ENCODE assay signal across 26 cellular contexts in genomic region chr2:29450823-29451222, GRCh38.
DNase-seq lines count a peak whose midpoint lies in the region; ATAC-seq and TF ChIP-seq lines count a peak whose summit lies in the region.
"Had no signal": no experiment of that assay in that cellular context is flagged by ENCODE, and none has a peak within 500 bp of the region (broad histone marks: within the 10 kb centered on the region; RNA-seq: fewer than 3 reads in every experiment).

No MANE protein-coding gene starts in this region.

- H3K9me2 ChIP-seq in GM23338 (ENCODE audit: insufficient read depth) = no peaks in the 10 kb centered on the region

- H3K4me1 Mint-ChIP-seq in GM23338 (peaks cover 29% of the 10 kb centered on the region), type B pancreatic cell (ENCODE audit: unreplicated experiment) (peaks cover 40% of the 10 kb centered on the region)

- H4K20me1 ChIP-seq in BLaER1 treated with 17β-estradiol and CSF1 and Interleukin-3, amounts not matched to agents 10 nM and 100 nM = no peaks in the 10 kb centered on the region
- H4K20me1 ChIP-seq in GM23338 (replicated peaks; ENCODE audit: insufficient read depth) = no peaks in the 10 kb centered on the region

- H3K4me3 Mint-ChIP-seq in GM23338 = no peak overlapping the region
- H3K4me3 Mint-ChIP-seq in type B pancreatic cell = no peak overlapping the region
- H3K4me3 Mint-ChIP-seq: activated CD4-positive, alpha-beta memory T cell treated with anti-CD3 and anti-CD28 coated beads for 36 hours; activated T-helper 1 cell treated with anti-CD3 and anti-CD28 coated beads, Interleukin-12 subunit alpha, Interleukin-12 subunit beta, Interleukin-2, Interleukin-4 antibody, amounts not matched to agents 30 ng/mL and 10 ng/mL and 1 ng/mL, durations not matched to agents 14 hours and 24 hours and 36 hours; dendritic cell treated with granulocyte-macrophage colony-stimulating factor and Interleukin-4, amounts not matched to agents 40 ng/mL and 50 ng/mL, for 4 days; natural killer cell treated with Interleukin-12 subunit alpha and Interleukin-12 subunit beta and Interleukin-15 and Interleukin-18, amount 100 ng/mL, for 72 hours; stimulated activated naive CD8-positive, alpha-beta T cell treated with anti-CD3 and anti-CD28 coated beads, Interleukin-15, Interleukin-2, amounts not matched to agents 100 ng/mL and 50 ng/mL, for 24 hours had no signal

- H3K27ac ChIP-seq in BLaER1 treated with 17β-estradiol and CSF1 and Interleukin-3, amounts not matched to agents 10 nM and 100 nM = no peak overlapping the region
- no peak overlapping the region for H3K27ac ChIP-seq in GM23338 (ENCODE audit: low read depth)
- H3K27ac ChIP-seq: body of pancreas, KMS-11, thoracic aorta, uterus had no signal

- no peaks in the 10 kb centered on the region; the same call in 2 of the 3 replicates for H3K9me3 Mint-ChIP-seq in GM23338
- H3K9me3 Mint-ChIP-seq in type B pancreatic cell = no peaks in the 10 kb centered on the region
- H3K9me3 Mint-ChIP-seq: activated CD4-positive, alpha-beta memory T cell treated with anti-CD3 and anti-CD28 coated beads for 36 hours; activated T-helper 1 cell treated with anti-CD3 and anti-CD28 coated beads, Interleukin-12 subunit alpha, Interleukin-12 subunit beta, Interleukin-2, Interleukin-4 antibody, amounts not matched to agents 30 ng/mL and 10 ng/mL and 1 ng/mL, durations not matched to agents 14 hours and 24 hours and 36 hours; dendritic cell treated with granulocyte-macrophage colony-stimulating factor and Interleukin-4, amounts not matched to agents 40 ng/mL and 50 ng/mL, for 4 days; natural killer cell treated with Interleukin-12 subunit alpha and Interleukin-12 subunit beta and Interleukin-15 and Interleukin-18, amount 100 ng/mL, for 72 hours; stimulated activated naive CD8-positive, alpha-beta T cell treated with anti-CD3 and anti-CD28 coated beads, Interleukin-15, Interleukin-2, amounts not matched to agents 100 ng/mL and 50 ng/mL, for 24 hours had no signal

- no peak for TF ChIP-seq CTCF in GM23338 (conservative IDR thresholded peaks at IDR 0.05; ENCODE audit: low read depth in 2 of 2)
- no peak for TF ChIP-seq CTCF in type B pancreatic cell (conservative IDR thresholded peaks at IDR 0.05)

- no peak for DNase-seq in GM23338 (ENCODE audit: low spot score)
- DNase-seq in NCI-H2029 treated with DMSO at 0.1 percent for 48 hours (lab: John Stamatoyannopoulos, UW) = peak; percentile 75
- DNase-seq in NCI-H748 (lab: John Stamatoyannopoulos, UW; ENCODE audit: unreplicated experiment) = peak; percentile 65
- DNase-seq in EL = no peak
- DNase-seq in type B pancreatic cell (ENCODE audit: extremely low spot score, unreplicated experiment) = no peak
- no peak for DNase-seq in stimulated activated naive CD4-positive, alpha-beta T cell (lab: John Stamatoyannopoulos, UW)
- DNase-seq: activated CD4-positive, alpha-beta memory T cell treated with anti-CD3 and anti-CD28 coated beads for 36 hours; activated CD4-positive, alpha-beta T cell treated with anti-CD3 and anti-CD28 coated beads for 1 hour; activated CD8-positive, alpha-beta memory T cell treated with anti-CD3 and anti-CD28 coated beads, Interleukin-2, amount 50 U/mL, for 4 hours; activated naive CD4-positive, alpha-beta T cell treated with Interleukin-2 at 50 U/mL for 16 hours; body of pancreas; erythroblast; hypothalamus; NCI-H187; NCI-H446; SHP77 treated with DMSO at 0.1 percent for 48 hours; small intestine; uterus had no signal

- no peaks in the 10 kb centered on the region for H3K36me3 Mint-ChIP-seq in GM23338 (ENCODE audit: low read depth)
- H3K36me3 Mint-ChIP-seq in type B pancreatic cell = no peaks in the 10 kb centered on the region
- H3K36me3 Mint-ChIP-seq: activated CD4-positive, alpha-beta memory T cell treated with anti-CD3 and anti-CD28 coated beads for 36 hours; natural killer cell treated with Interleukin-12 subunit alpha and Interleukin-12 subunit beta and Interleukin-15 and Interleukin-18, amount 100 ng/mL, for 72 hours had no signal

- H3K4me3 ChIP-seq in BLaER1 treated with 17β-estradiol and CSF1 and Interleukin-3, amounts not matched to agents 10 nM and 100 nM = no peak overlapping the region
- H3K4me3 ChIP-seq in GM23338 = no peak overlapping the region
- H3K4me3 ChIP-seq: body of pancreas, thoracic aorta, uterus had no signal

- peak overlapping the region; percentile 76; the same call in 1 of the 2 replicates for H2AFZ ChIP-seq in GM23338

- no peak overlapping the region for H3K9ac ChIP-seq in BLaER1 treated with 17β-estradiol and CSF1 and Interleukin-3, amounts not matched to agents 10 nM and 100 nM
- H3K9ac ChIP-seq: KMS-11 had no signal

- H3K27ac Mint-ChIP-seq in GM23338 (no peak overlapping the region), type B pancreatic cell (no peak overlapping the region)
- H3K27ac Mint-ChIP-seq: activated CD4-positive, alpha-beta memory T cell treated with anti-CD3 and anti-CD28 coated beads for 36 hours; activated T-helper 1 cell treated with anti-CD3 and anti-CD28 coated beads, Interleukin-12 subunit alpha, Interleukin-12 subunit beta, Interleukin-2, Interleukin-4 antibody, amounts not matched to agents 30 ng/mL and 10 ng/mL and 1 ng/mL, durations not matched to agents 14 hours and 24 hours and 36 hours; dendritic cell treated with granulocyte-macrophage colony-stimulating factor and Interleukin-4, amounts not matched to agents 40 ng/mL and 50 ng/mL, for 4 days; natural killer cell treated with Interleukin-12 subunit alpha and Interleukin-12 subunit beta and Interleukin-15 and Interleukin-18, amount 100 ng/mL, for 72 hours; stimulated activated naive CD8-positive, alpha-beta T cell treated with anti-CD3 and anti-CD28 coated beads, Interleukin-15, Interleukin-2, amounts not matched to agents 100 ng/mL and 50 ng/mL, for 24 hours had no signal

- no peaks in the 10 kb centered on the region for H3K36me3 ChIP-seq in BLaER1 treated with 17β-estradiol and CSF1 and Interleukin-3, amounts not matched to agents 10 nM and 100 nM
- H3K36me3 ChIP-seq in GM23338 (ENCODE audit: insufficient read depth) = no peaks in the 10 kb centered on the region
- H3K36me3 ChIP-seq: thoracic aorta, uterus had no signal

- H3K9me3 ChIP-seq in BLaER1 treated with 17β-estradiol and CSF1 and Interleukin-3, amounts not matched to agents 10 nM and 100 nM (replicated peaks in 1 of 11) = no peaks in the 10 kb centered on the region
- H3K9me3 ChIP-seq: body of pancreas, thoracic aorta, uterus had no signal

- H3K4me2 ChIP-seq in BLaER1 treated with 17β-estradiol and CSF1 and Interleukin-3, amounts not matched to agents 10 nM and 100 nM = peak overlapping the region in 9 of 11 experiments; percentile 2 to 36 (median 15); a peak in 7 of 22 replicates
- no peak overlapping the region for H3K4me2 ChIP-seq in GM23338
- H3K4me2 ChIP-seq: KMS-11 had no signal

- no peaks in the 10 kb centered on the region for H3K27me3 ChIP-seq in BLaER1 treated with 17β-estradiol and CSF1 and Interleukin-3, amounts not matched to agents 10 nM and 100 nM
- no peaks in the 10 kb centered on the region for H3K27me3 ChIP-seq in GM23338 (ENCODE audit: insufficient read depth)
- H3K27me3 ChIP-seq: body of pancreas, uterus had no signal

- no peaks in the 10 kb centered on the region for H3K79me2 ChIP-seq in GM23338 (replicated peaks; ENCODE audit: insufficient read depth)

- H3F3A ChIP-seq in GM23338 (replicated peaks; ENCODE audit: low read depth) = no peaks in the 10 kb centered on the region

- H3K27me3 Mint-ChIP-seq in GM23338 (ENCODE audit: insufficient read depth, low read depth, poor library complexity) = peaks cover 4% of the 10 kb centered on the region
- H3K27me3 Mint-ChIP-seq in type B pancreatic cell = peaks cover 2% of the 10 kb centered on the region
- H3K27me3 Mint-ChIP-seq: dendritic cell treated with granulocyte-macrophage colony-stimulating factor and Interleukin-4, amounts not matched to agents 40 ng/mL and 50 ng/mL, for 4 days had no signal

- ATAC-seq in GM23338 (no peak), GM21360 (IDR thresholded peaks at IDR 0.05; ENCODE audit: unreplicated experiment) (no peak)
- ATAC-seq: body of pancreas; natural killer cell treated with Interleukin-12 subunit alpha and Interleukin-12 subunit beta and Interleukin-15 and Interleukin-18, amount 100 ng/mL, for 72 hours had no signal

- H3K4me1 ChIP-seq in BLaER1 treated with 17β-estradiol and CSF1 and Interleukin-3, amounts not matched to agents 10 nM and 100 nM = peaks cover 17 to 30% (median 20%) of the 10 kb centered on the region in 10 experiments
- H3K4me1 ChIP-seq in GM23338 (ENCODE audit: insufficient read depth) = peaks cover 19% of the 10 kb centered on the region
- H3K4me1 ChIP-seq: body of pancreas, uterus had no signal

TF ChIP-seq in GM23338, 12 proteins besides CTCF, POLR2A, EP300 and RAD21 (continues in another document):
- no peak for TF ChIP-seq REST (IDR thresholded peaks at IDR 0.05; ENCODE audit: unreplicated experiment)
- no peak for TF ChIP-seq CREB1 (CRISPR knock-in tag; IDR thresholded peaks at IDR 0.05; ENCODE audit: low read depth)
- TF ChIP-seq ZNF331 (CRISPR knock-in tag; IDR thresholded peaks at IDR 0.05; ENCODE audit: low read depth) = no peak

Comparison
In these comparisons a context has a peak if more than half of its experiments do, and no peak if none do; other contexts are left out.
1. DNase-seq: peak in NCI-H2029 treated with DMSO at 0.1 percent for 48 hours (single experiment) and NCI-H748 (single experiment); none in GM23338 (single experiment), EL (single experiment), type B pancreatic cell (single experiment) and stimulated activated naive CD4-positive, alpha-beta T cell (0 of 6).